In the genomic region with DNA sequence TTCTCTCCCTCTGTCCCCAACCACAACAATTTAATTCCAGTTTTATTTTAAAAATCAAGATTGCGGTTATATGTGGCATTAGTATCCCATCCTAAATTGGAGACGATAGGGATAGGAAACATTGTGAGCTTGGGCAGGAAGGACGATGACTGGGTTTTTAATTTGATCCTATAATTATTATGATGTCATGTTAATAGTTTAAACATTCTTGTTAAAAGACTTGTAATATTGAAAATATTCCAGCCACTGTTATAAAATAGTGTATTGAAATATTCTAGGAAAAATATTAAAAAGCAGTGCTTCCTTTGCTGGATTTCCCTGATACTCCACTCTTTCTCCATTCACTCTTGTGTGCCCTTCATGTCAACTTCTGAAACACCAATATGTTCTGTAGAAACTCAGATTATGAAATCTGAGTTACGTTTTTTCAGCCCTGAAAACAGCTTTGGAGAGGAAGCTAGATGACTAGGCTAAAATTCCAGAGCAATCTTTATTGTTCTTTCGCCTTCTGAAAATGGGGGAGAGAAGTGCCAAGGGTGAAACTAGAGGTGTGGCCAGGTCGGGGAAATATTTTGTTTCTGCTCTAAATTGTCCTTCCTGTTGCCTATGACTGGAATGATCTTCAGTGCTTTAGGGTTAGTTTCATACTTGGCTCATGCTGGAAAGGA, we compare ENCODE assay signal across 10 cellular contexts.
DNase-seq lines count a peak whose midpoint lies in the region; ATAC-seq and TF ChIP-seq lines count a peak whose summit lies in the region.
"Had no signal": no experiment of that assay in that cellular context is flagged by ENCODE, and none has a peak within 500 bp of the region (broad histone marks: within the 10 kb centered on the region; RNA-seq: fewer than 3 reads in every experiment).

No MANE protein-coding gene starts in this region.

- POLR2A ChIA-PET in RWPE1 (lab: Yijun Ruan, JAX; ENCODE audit: low non-redundant PET) = no interaction called here

- peak; percentile 44 for DNase-seq in RWPE1 (ENCODE audit: low spot score)
- peak; percentile 23 for DNase-seq in fibroblast of peridontal ligament (ENCODE audit: extremely low read depth)
- no peak for DNase-seq in NCI-H345 (lab: John Stamatoyannopoulos, UW)
- no peak for DNase-seq in Kasumi-1 (lab: John Stamatoyannopoulos, UW)
- no peak for DNase-seq in NCI-H128 (lab: John Stamatoyannopoulos, UW; ENCODE audit: unreplicated experiment)
- DNase-seq: glutamatergic neuron, SK-N-SH had no signal

- CTCF ChIA-PET in RWPE1 (lab: Yijun Ruan, JAX) = interaction anchor here (0.8 to 0.9 kb wide), 2 partner anchors 9 to 46 kb away, joined by 4 to 8 read pairs; a partner anchor contains a TSS

- H3K4me1 ChIP-seq in rectal smooth muscle tissue (ENCODE audit: control insufficient read depth, insufficient read depth, low read length) = no peaks in the 10 kb centered on the region

- H3K27me3 ChIP-seq in rectal smooth muscle tissue (ENCODE audit: control insufficient read depth, insufficient read depth, low read length) = no peaks in the 10 kb centered on the region

- ATAC-seq in GM19463 (IDR thresholded peaks at IDR 0.05; ENCODE audit: unreplicated experiment) (peak; percentile 48), HG03039 (IDR thresholded peaks at IDR 0.05; ENCODE audit: unreplicated experiment) (no peak)

- H3K27ac ChIP-seq in RWPE1 = peak overlapping the region; percentile 56; the same call in 1 of the 2 replicates
- no peak overlapping the region for H3K27ac ChIP-seq in rectal smooth muscle tissue (ENCODE audit: low read depth, low read length)

- H3K4me3 ChIP-seq in rectal smooth muscle tissue (ENCODE audit: low read length) = peak overlapping the region; percentile 5

- H3K36me3 ChIP-seq in rectal smooth muscle tissue (ENCODE audit: control insufficient read depth, insufficient read depth, low read length) = no peaks in the 10 kb centered on the region

- H3K9ac ChIP-seq in rectal smooth muscle tissue (ENCODE audit: low read length) = no peak overlapping the region
- H3K9ac ChIP-seq: SK-N-SH had no signal

- no peak for TF ChIP-seq CTCF in RWPE1 (conservative IDR thresholded peaks at IDR 0.05; ENCODE audit: low read depth)

Comparison
In these comparisons a context has a peak if more than half of its experiments do, and no peak if none do; other contexts are left out.
1. DNase-seq: peak in RWPE1 (single experiment) and fibroblast of peridontal ligament (single experiment); none in NCI-H345 (single experiment), Kasumi-1 (0 of 2) and NCI-H128 (single experiment).